In genomic region chr1:151846062-151846568, GRCh38 we compare ENCODE assay signal across 11 cellular contexts. TPM values are rescaled to one million over a fixed set of nuclear protein-coding genes. Genes with fewer than 3 reads are reported as not detected.
A peak's percentile ranks its signal among the peaks of the same experiment; 100 is the strongest.
DNase-seq lines count a peak whose midpoint lies in the region; ATAC-seq and TF ChIP-seq lines count a peak whose summit lies in the region.
"Had no signal": no experiment of that assay in that cellular context is flagged by ENCODE, and none has a peak within 500 bp of the region (broad histone marks: within the 10 kb centered on the region; RNA-seq: fewer than 3 reads in every experiment).

No MANE protein-coding gene starts in this region.

- H3K36me3 Mint-ChIP-seq in H9 (ENCODE audit: insufficient read depth in 1 of 3, low read depth in 3 of 3) (peaks cover 0 to 13% (median 0%) of the 10 kb centered on the region in 3 experiments; a peak in 1 of 7 replicates), T-cell (peaks cover 18% of the 10 kb centered on the region)

- no peak overlapping the region for H3K4me3 ChIP-seq in AG10803 (ENCODE audit: low read length)

- TF ChIP-seq CTCF in AG10803 (conservative IDR thresholded peaks at IDR 0.05; ENCODE audit: low read length) (no peak), H9 (conservative IDR thresholded peaks at IDR 0.05) (peak; percentile 42; the same call in 2 of the 3 replicates)

- no peaks in the 10 kb centered on the region for H3K23me2 ChIP-seq in H9 (ENCODE audit: insufficient read length, low read depth, low read length, poor library complexity, severe bottlenecking)

- H3K14ac ChIP-seq in H9 (ENCODE audit: insufficient read depth, low read length) = no peak overlapping the region

- no CpG with 5 or more reads among the region's 6 CpGs for WGBS in H9 (ENCODE audit: extremely low coverage, insufficient read length, low lambda C conversion rate)

- no peak overlapping the region for H2BK5ac ChIP-seq in H9 (ENCODE audit: insufficient read length, low read length)

- H3K79me2 ChIP-seq in H9 (ENCODE audit: insufficient read depth, low read length) = no peaks in the 10 kb centered on the region

- H2AFZ ChIP-seq in H9 (ENCODE audit: low read length) = no peak overlapping the region

- no peak overlapping the region for H2BK12ac ChIP-seq in H9 (ENCODE audit: insufficient read length, low read depth, low read length)

- no peak overlapping the region for H2BK15ac ChIP-seq in H9 (ENCODE audit: low read depth, low read length)

- no peak overlapping the region for H3K23ac ChIP-seq in H9 (ENCODE audit: insufficient read length, low read depth, low read length)

- H3K56ac ChIP-seq in H9 (ENCODE audit: insufficient read length, low read depth, low read length) = no peak overlapping the region

- no peaks in the 10 kb centered on the region for H3K79me1 ChIP-seq in H9 (ENCODE audit: insufficient read depth, low read depth, low read length, poor library complexity, severe bottlenecking)

- H3K27ac ChIP-seq in H9 (ENCODE audit: insufficient read length, low read depth, low read length) = no peak overlapping the region
- no peak overlapping the region for H3K27ac ChIP-seq in caudate nucleus (ENCODE audit: low read depth, low read length)

- no peak overlapping the region for H3K4ac ChIP-seq in H9 (ENCODE audit: low read depth, low read length)

- H2AK5ac ChIP-seq in H9 (ENCODE audit: insufficient read length, low read length) = no peak overlapping the region

- H3K27me3 ChIP-seq in H9 (ENCODE audit: insufficient read depth, low read length) = no peaks in the 10 kb centered on the region

- H3K27ac Mint-ChIP-seq in H9 (peak overlapping the region; percentile 17 to 92 (median 29); a peak in 5 of 7 replicates), T-cell (peak overlapping the region; percentile 8 to 9)

- no peak for ATAC-seq in T-cell (replicated peaks in 1 of 4)
- ATAC-seq in HG03460 (IDR thresholded peaks at IDR 0.05; ENCODE audit: unreplicated experiment) = no peak
- ATAC-seq in GM18909 (IDR thresholded peaks at IDR 0.05; ENCODE audit: poor library complexity, unreplicated experiment) = no peak

- H3K9ac ChIP-seq in H9 (ENCODE audit: extremely low read depth, insufficient read length, low read length) = no peak overlapping the region

- no peak overlapping the region for H4K91ac ChIP-seq in H9 (ENCODE audit: insufficient read length, low read depth, low read length)

- H3K4me1 Mint-ChIP-seq in H9 (peaks cover 20 to 26% of the 10 kb centered on the region in 2 experiments), T-cell (peaks cover 0 to 22% (median 10%) of the 10 kb centered on the region in 3 donors)

- no peak overlapping the region for H3T11ph ChIP-seq in H9 (ENCODE audit: low read length)

- CTCF ChIA-PET in T-cell (lab: Charles Lee) = no interaction called here

- no peak overlapping the region for H2BK120ac ChIP-seq in H9 (ENCODE audit: low read depth, low read length, poor library complexity, severe bottlenecking)

- no peak overlapping the region for H3K4me2 ChIP-seq in H9 (ENCODE audit: insufficient read depth, insufficient read length, low read length)

- H2BK20ac ChIP-seq in H9 (ENCODE audit: low read depth, low read length, poor library complexity, severe bottlenecking) = no peak overlapping the region

- no peak overlapping the region for H3K18ac ChIP-seq in H9 (ENCODE audit: insufficient read length, low read depth, low read length)

- H3K4me3 Mint-ChIP-seq in H9 (peak overlapping the region in 1 of 2 experiments; percentile 6; a peak in 1 of 5 replicates), T-cell (no peak overlapping the region)

- DNase-seq in AG10803 (ENCODE audit: low read depth) (peak; percentile 25), H9 (peak; percentile 68), T-cell (no peak), iPS-NIHi11 (ENCODE audit: low spot score) (peak; percentile 71), cerebellar nuclear complex (lab: John Stamatoyannopoulos, UW) (no peak), caudate nucleus (lab: John Stamatoyannopoulos, UW) (no peak)
- DNase-seq: activated gamma-delta T cell treated with Interleukin-2 at 50 U/mL for 16 hours, NCI-H82 had no signal

- POLR2A ChIA-PET in T-cell (lab: Charles Lee) = no interaction called here

- no peaks in the 10 kb centered on the region for H4K20me1 ChIP-seq in H9 (ENCODE audit: control insufficient read depth, insufficient read depth, insufficient read length)

- peaks cover 3% of the 10 kb centered on the region; the same call in 1 of the 2 replicates for H3K4me1 ChIP-seq in H9 (ENCODE audit: insufficient read depth, low read length)

- no peak overlapping the region for H4K8ac ChIP-seq in H9 (replicated peaks; ENCODE audit: insufficient read length, low read depth, low read length)

- peaks cover 31% of the 10 kb centered on the region for H3K27me3 Mint-ChIP-seq in H9 (ENCODE audit: low read depth)
- no peaks in the 10 kb centered on the region for H3K27me3 Mint-ChIP-seq in T-cell

- H3K9me3 Mint-ChIP-seq in H9 (no peaks in the 10 kb centered on the region), T-cell (no peaks in the 10 kb centered on the region)

- no peak overlapping the region for H4K5ac ChIP-seq in H9 (ENCODE audit: insufficient read length, low read depth, low read length)

- H3K9me3 ChIP-seq in H9 (ENCODE audit: control insufficient read depth, low read depth, low read length) = no peaks in the 10 kb centered on the region

RNA-seq across cellular contexts. Expression of gene C2CD4D, which starts 6.5 kb away (rescaled TPM):
- 0.79 and 0.86 TPM in 2 replicates for total RNA-seq in H9 (2021)
- total RNA-seq in T-cell = 1 to 10 TPM in 2 of 5 donors, under 1 TPM in 3; 0.26 to 1.1 (median 0.85) TPM
- total RNA-seq: skeletal muscle tissue had no signal

RNA-seq across cellular contexts. Expression of gene THEM5, which starts 7.4 kb away (rescaled TPM):
- total RNA-seq in H9 (2021) = not detected in 2 replicates
- not detected for total RNA-seq in T-cell
- total RNA-seq: skeletal muscle tissue had no signal

RNA-seq across cellular contexts. Expression of gene RORC, which starts 14.5 kb away (rescaled TPM):
- total RNA-seq in H9 (2021) (0.46 and 0.52 TPM in 2 replicates), T-cell (10 to 100 TPM in 1 of 5 donors, 1 to 10 TPM in 4; 1.5 to 11.6 (median 7.6) TPM)

RNA-seq across cellular contexts. Expression of gene LINGO4, which starts 40.9 kb away (rescaled TPM):
- total RNA-seq in H9 (2021) (not detected in 2 replicates), T-cell (under 1 TPM in 3 of 5 donors, not detected in 2; 0.25 to 0.40 (median 0.36) TPM)

RNA-seq across cellular contexts. Expression of gene TDRKH, which starts 55.8 kb away (rescaled TPM):
- 24.0 and 24.1 TPM in 2 replicates for total RNA-seq in H9 (2021)
- 10 to 100 TPM in 4 of 5 donors, 1 to 10 TPM in 1; 9.6 to 26.3 (median 22.1) TPM for total RNA-seq in T-cell

Comparison
In these comparisons a context has a peak if more than half of its experiments do, and no peak if none do; other contexts are left out.
1. DNase-seq: peak in AG10803 (single experiment), H9 (single experiment) and iPS-NIHi11 (single experiment); none in T-cell (0 of 34), cerebellar nuclear complex (0 of 2) and caudate nucleus (0 of 61).